In the genomic region with DNA sequence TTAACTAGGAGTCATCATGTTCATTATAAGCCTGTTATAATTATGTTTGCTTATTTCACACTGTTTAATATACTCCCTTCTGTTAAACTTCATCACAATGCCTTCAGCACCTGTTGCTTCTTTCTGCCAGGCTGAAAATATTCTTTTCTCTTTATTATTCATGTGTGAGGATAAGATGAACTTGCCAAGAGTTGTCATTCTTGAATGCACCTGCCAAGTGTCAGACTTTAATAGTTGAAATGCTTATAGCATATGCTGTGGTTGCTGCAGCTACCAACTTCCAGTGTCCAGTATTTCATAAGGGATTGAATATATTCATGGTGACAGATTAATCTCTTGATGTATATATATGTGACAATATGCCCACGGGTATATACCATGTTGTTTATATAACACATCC, we compare ENCODE assay signal across 17 cellular contexts.
"Had no signal": no experiment of that assay in that cellular context is flagged by ENCODE, and none has a peak within 500 bp of the region (broad histone marks: within the 10 kb centered on the region; RNA-seq: fewer than 3 reads in every experiment).

No MANE protein-coding gene starts in this region.

- H3K27me3 ChIP-seq: left lung, ovary, right lobe of liver had no signal

- H3K27ac Mint-ChIP-seq: dendritic cell treated with granulocyte-macrophage colony-stimulating factor and Interleukin-4, amounts not matched to agents 40 ng/mL and 50 ng/mL, for 4 days; memory B cell; naive thymus-derived CD8-positive, alpha-beta T cell; stimulated activated naive B cell treated with anti-CD40 and anti-IgM and Interleukin-4, amounts not matched to agents 10 μg/mL and 1 μg/mL and 100 μg/mL, for 72 hours had no signal

- H3K9me3 ChIP-seq: left lung, ovary, psoas muscle, right lobe of liver had no signal

- DNase-seq: activated CD4-positive, alpha-beta T cell treated with anti-CD3 and anti-CD28 coated beads for 1 hour; activated CD8-positive, alpha-beta memory T cell treated with anti-CD3 and anti-CD28 coated beads for 24 hours; activated CD8-positive, alpha-beta memory T cell treated with anti-CD3 and anti-CD28 coated beads, Interleukin-2, amount 50 U/mL, for 48 hours; activated effector memory CD4-positive, alpha-beta T cell treated with Interleukin-2 at 50 U/mL for 16 hours; activated naive CD4-positive, alpha-beta T cell treated with anti-CD3 and anti-CD28 coated beads, Interleukin-2, amount 50 U/mL, for 16 hours; activated T-cell treated with anti-CD3 and anti-CD28 coated beads, Interleukin-2, amount 50 U/mL, for 48 hours; effector CD8-positive, alpha-beta T cell; glutamatergic neuron; left lung; naive thymus-derived CD8-positive, alpha-beta T cell; ovary; psoas muscle; stimulated activated naive B cell treated with anti-CD40 and anti-IgM and Interleukin-4, amounts not matched to agents 10 μg/mL and 1 μg/mL and 100 μg/mL, for 72 hours; WERI-Rb-1 had no signal

- H3K27ac ChIP-seq: ovary, right lobe of liver, WERI-Rb-1 had no signal

- H3K36me3 Mint-ChIP-seq: memory B cell; naive thymus-derived CD8-positive, alpha-beta T cell; stimulated activated naive B cell treated with anti-CD40 and anti-IgM and Interleukin-4, amounts not matched to agents 10 μg/mL and 1 μg/mL and 100 μg/mL, for 72 hours had no signal

- H3K36me3 ChIP-seq: left lung, ovary, right lobe of liver, WERI-Rb-1 had no signal

- H3K4me1 ChIP-seq: left lung had no signal

- H3K27me3 Mint-ChIP-seq: dendritic cell treated with granulocyte-macrophage colony-stimulating factor and Interleukin-4, amounts not matched to agents 40 ng/mL and 50 ng/mL, for 4 days; memory B cell; stimulated activated naive B cell treated with anti-CD40 and anti-IgM and Interleukin-4, amounts not matched to agents 10 μg/mL and 1 μg/mL and 100 μg/mL, for 72 hours had no signal

- H3K4me1 Mint-ChIP-seq: memory B cell; stimulated activated naive B cell treated with anti-CD40 and anti-IgM and Interleukin-4, amounts not matched to agents 10 μg/mL and 1 μg/mL and 100 μg/mL, for 72 hours had no signal

- H3K9me3 Mint-ChIP-seq: dendritic cell treated with granulocyte-macrophage colony-stimulating factor and Interleukin-4, amounts not matched to agents 40 ng/mL and 50 ng/mL, for 4 days; stimulated activated naive B cell treated with anti-CD40 and anti-IgM and Interleukin-4, amounts not matched to agents 10 μg/mL and 1 μg/mL and 100 μg/mL, for 72 hours had no signal

- ATAC-seq: left lung; naive thymus-derived CD8-positive, alpha-beta T cell; stimulated activated naive B cell treated with anti-CD40 and anti-IgM and Interleukin-4, amounts not matched to agents 10 μg/mL and 1 μg/mL and 100 μg/mL, for 72 hours had no signal

- H3K4me3 Mint-ChIP-seq: dendritic cell treated with granulocyte-macrophage colony-stimulating factor and Interleukin-4, amounts not matched to agents 40 ng/mL and 50 ng/mL, for 4 days; memory B cell; naive thymus-derived CD8-positive, alpha-beta T cell; stimulated activated naive B cell treated with anti-CD40 and anti-IgM and Interleukin-4, amounts not matched to agents 10 μg/mL and 1 μg/mL and 100 μg/mL, for 72 hours had no signal

- H3K4me3 ChIP-seq: left lung, ovary, psoas muscle, right lobe of liver had no signal
